18 cellular contexts compared by ENCODE assay signal in the genomic region with DNA sequence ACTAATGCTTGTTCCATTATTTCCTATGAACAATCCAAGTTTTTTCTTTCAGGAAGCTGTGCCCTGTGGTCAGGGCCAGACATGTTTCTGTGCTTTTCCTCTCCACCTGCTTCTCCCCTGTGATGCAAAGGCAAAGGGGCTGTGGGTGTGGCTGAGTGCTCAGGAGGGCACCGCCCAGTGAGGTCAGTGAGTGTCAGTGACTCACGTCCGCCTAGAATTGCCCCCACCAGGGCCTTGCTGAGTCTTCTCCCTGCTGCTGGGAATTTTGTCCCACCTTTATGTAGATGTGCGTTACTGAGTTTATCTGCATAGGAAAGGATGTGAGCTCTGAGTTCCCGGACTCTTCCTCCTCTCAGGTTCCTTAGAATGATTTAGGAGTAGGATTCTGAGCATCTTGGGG.
DNase-seq lines count a peak whose midpoint lies in the region; ATAC-seq and TF ChIP-seq lines count a peak whose summit lies in the region.
"Had no signal": no experiment of that assay in that cellular context is flagged by ENCODE, and none has a peak within 500 bp of the region (broad histone marks: within the 10 kb centered on the region; RNA-seq: fewer than 3 reads in every experiment).

No MANE protein-coding gene starts in this region.

- CTCF ChIA-PET in WTC11 (lab: Charles Lee), result no interaction called here

- no peak for TF ChIP-seq CTCF in WTC11 (IDR thresholded peaks at IDR 0.05)

- peaks cover 7% of the 10 kb centered on the region for H3K9me3 Mint-ChIP-seq in WTC11

- ATAC-seq in WTC11, result peak; percentile 99
- no peak for ATAC-seq in HG03571 (IDR thresholded peaks at IDR 0.05; ENCODE audit: unreplicated experiment)
- ATAC-seq in left cardiac atrium, result no peak
- ATAC-seq: Panc1 had no signal

- no peaks in the 10 kb centered on the region for H3K27me3 Mint-ChIP-seq in WTC11 (ENCODE audit: low read depth)

- no peak overlapping the region for H3K4me3 Mint-ChIP-seq in WTC11
- H3K4me3 Mint-ChIP-seq: HFFc6, immature natural killer cell had no signal

- DNase-seq in EL (peak; percentile 0), HS-27A (ENCODE audit: low read depth) (peak; percentile 14), WTC11 (ENCODE audit: low spot score) (peak; percentile 44), iPS-NIHi7 (ENCODE audit: extremely low spot score) (peak; percentile 78), SHP77 (lab: John Stamatoyannopoulos, UW) (no peak), left cardiac atrium (no peak), NCI-H69 (lab: John Stamatoyannopoulos, UW) (no peak)
- DNase-seq: activated effector memory CD4-positive, alpha-beta T cell treated with anti-CD3 and anti-CD28 coated beads, Interleukin-2, amount 50 U/mL, for 16 hours; amniotic stem cell; COR-L47; foreskin melanocyte; HFFc6; immature natural killer cell; NCI-H1048; NCI-H82; WERI-Rb-1 had no signal

- H3K4me1 Mint-ChIP-seq in WTC11, result peaks cover 6% of the 10 kb centered on the region
- H3K4me1 Mint-ChIP-seq: immature natural killer cell had no signal

- POLR2A ChIA-PET in WTC11 (lab: Charles Lee), result no interaction called here

- 0 out of 2 replicates have a peak, but pooled peaks cover 2% of the 10 kb centered on the region for H3K36me3 Mint-ChIP-seq in WTC11

- intact Hi-C loops in left cardiac atrium (cut with DNase I), result no loop called here

- H3K27ac Mint-ChIP-seq in WTC11, result no peak overlapping the region
- H3K27ac Mint-ChIP-seq: HFFc6, immature natural killer cell had no signal

TF ChIP-seq in WTC11, 78 proteins besides CTCF, POLR2A, EP300 and RAD21:
- TF ChIP-seq TEAD4 (CRISPR knock-in tag; IDR thresholded peaks at IDR 0.05) (no peak), MYBL2 (CRISPR knock-in tag; IDR thresholded peaks at IDR 0.05) (no peak), AR (CRISPR knock-in tag; IDR thresholded peaks at IDR 0.05) (no peak), EMX1 (CRISPR knock-in tag; IDR thresholded peaks at IDR 0.05) (no peak), GABPB1 (CRISPR knock-in tag; IDR thresholded peaks at IDR 0.05) (no peak)
- TF ChIP-seq, protein P1, sequence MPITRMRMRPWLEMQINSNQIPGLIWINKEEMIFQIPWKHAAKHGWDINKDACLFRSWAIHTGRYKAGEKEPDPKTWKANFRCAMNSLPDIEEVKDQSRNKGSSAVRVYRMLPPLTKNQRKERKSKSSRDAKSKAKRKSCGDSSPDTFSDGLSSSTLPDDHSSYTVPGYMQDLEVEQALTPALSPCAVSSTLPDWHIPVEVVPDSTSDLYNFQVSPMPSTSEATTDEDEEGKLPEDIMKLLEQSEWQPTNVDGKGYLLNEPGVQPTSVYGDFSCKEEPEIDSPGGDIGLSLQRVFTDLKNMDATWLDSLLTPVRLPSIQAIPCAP (CRISPR knock-in tag; IDR thresholded peaks at IDR 0.05), result no peak

Comparison
In these comparisons a context has a peak if more than half of its experiments do, and no peak if none do; other contexts are left out.
1. DNase-seq: peak in EL (single experiment), HS-27A (single experiment), WTC11 (single experiment) and iPS-NIHi7 (single experiment); none in SHP77 (0 of 2), left cardiac atrium (single experiment) and NCI-H69 (single experiment).